In genomic region chr10:70115948-70116682, GRCh38 we compare ENCODE assay signal across 8 cellular contexts. TPM values are rescaled to one million over a fixed set of nuclear protein-coding genes. Genes with fewer than 3 reads are reported as not detected.
DNase-seq lines count a peak whose midpoint lies in the region; ATAC-seq and TF ChIP-seq lines count a peak whose summit lies in the region.

No MANE protein-coding gene starts in this region.

- peak; percentile 77 to 93 (median 88) for TF ChIP-seq CTCF in heart right ventricle (IDR thresholded peaks at IDR 0.05)

- DNase-seq in COR-L47 (lab: John Stamatoyannopoulos, UW): peak; percentile 9
- peak; percentile 23 for DNase-seq in RPMI7951 (ENCODE audit: low read depth)
- DNase-seq in activated naive CD4-positive, alpha-beta T cell (lab: John Stamatoyannopoulos, UW): peak in 3 of 4 experiments; percentile 14 to 20 (median 17)
- peak; percentile 30 to 46 for DNase-seq in heart right ventricle
- no peak for DNase-seq in sciatic nerve (ENCODE audit: low spot score)
- DNase-seq in NCI-H526 treated with DMSO at 0.1 percent for 48 hours (lab: John Stamatoyannopoulos, UW): no peak

- peaks cover 0 to 15% (median 0%) of the 10 kb centered on the region in 9 donors for H3K4me1 ChIP-seq in heart right ventricle

- peak; percentile 67 for ATAC-seq in HG02970 (IDR thresholded peaks at IDR 0.05; ENCODE audit: low FRiP score, unreplicated experiment)
- peak in 7 of 8 donors; percentile 24 to 63 (median 52) for ATAC-seq in heart right ventricle
- ATAC-seq in sciatic nerve: peak; percentile 35
- no peak for ATAC-seq in GM21381 (IDR thresholded peaks at IDR 0.05; ENCODE audit: unreplicated experiment)

- peaks cover 0 to 96% (median 40%) of the 10 kb centered on the region in 9 donors for H3K36me3 ChIP-seq in heart right ventricle

- H3K4me3 ChIP-seq in heart right ventricle: no peak overlapping the region

- 58% methylated on average over 12 of the region's 12 CpGs for WGBS in heart right ventricle, 2 donors

- no peaks in the 10 kb centered on the region for H3K9me3 ChIP-seq in heart right ventricle

- no peaks in the 10 kb centered on the region for H3K27me3 ChIP-seq in heart right ventricle

- peak overlapping the region in 1 of 10 donors; percentile 4 for H3K27ac ChIP-seq in heart right ventricle

- intact Hi-C loops in heart right ventricle (cut with DNase I) (loop anchor here in 3 of 10 donors (1.0 to 2.0 kb wide), 3 partner anchors 29 to 31 kb away; partner anchors contain the start of gene TYSND1 (in 1 of the 3)), sciatic nerve (cut with DNase I) (no loop called here)

RNA-seq across cellular contexts. Expression of gene AIFM2, which starts 16.5 kb away (rescaled TPM):
- total RNA-seq in RPMI7951 (2014; rRNA removed; shearing (Covaris generic)): 7.0 and 8.1 TPM in 2 replicates
- total RNA-seq in heart right ventricle (10 to 100 TPM; 14.1 to 22.9 (median 17.5) TPM), sciatic nerve (14.1 TPM)
- 10 to 100 TPM; 20.6 to 27.0 TPM for polyA plus RNA-seq in heart right ventricle

RNA-seq across cellular contexts. Expression of gene TYSND1, which starts 30.4 kb away (rescaled TPM):
- 5.5 and 8.2 TPM in 2 replicates for total RNA-seq in RPMI7951 (2014; rRNA removed; shearing (Covaris generic))
- total RNA-seq in heart right ventricle: 1 to 10 TPM; 3.5 to 6.5 (median 4.6) TPM
- polyA plus RNA-seq in heart right ventricle: 1 to 10 TPM; 2.6 to 6.1 TPM
- 10.6 TPM for total RNA-seq in sciatic nerve

RNA-seq across cellular contexts. Expression of gene SAR1A, which starts 54.2 kb away (rescaled TPM):
- 88.5 and 98.5 TPM in 2 replicates for total RNA-seq in RPMI7951 (2014; rRNA removed; shearing (Covaris generic))
- total RNA-seq in heart right ventricle (100 to 1,000 TPM in 4 of 10 donors, 10 to 100 TPM in 6; 67.5 to 118 (median 97.5) TPM), sciatic nerve (122 TPM)
- polyA plus RNA-seq in heart right ventricle: 10 to 100 TPM; 29.4 to 46.7 TPM

Comparison
In these comparisons a context has a peak if more than half of its experiments do, and no peak if none do; other contexts are left out.
1. DNase-seq: peak in COR-L47 (single experiment), RPMI7951 (single experiment), activated naive CD4-positive, alpha-beta T cell (3 of 4) and heart right ventricle (2 of 2); none in sciatic nerve (single experiment) and NCI-H526 treated with DMSO at 0.1 percent for 48 hours (single experiment).